27 cellular contexts compared by ENCODE assay signal in the genomic region with DNA sequence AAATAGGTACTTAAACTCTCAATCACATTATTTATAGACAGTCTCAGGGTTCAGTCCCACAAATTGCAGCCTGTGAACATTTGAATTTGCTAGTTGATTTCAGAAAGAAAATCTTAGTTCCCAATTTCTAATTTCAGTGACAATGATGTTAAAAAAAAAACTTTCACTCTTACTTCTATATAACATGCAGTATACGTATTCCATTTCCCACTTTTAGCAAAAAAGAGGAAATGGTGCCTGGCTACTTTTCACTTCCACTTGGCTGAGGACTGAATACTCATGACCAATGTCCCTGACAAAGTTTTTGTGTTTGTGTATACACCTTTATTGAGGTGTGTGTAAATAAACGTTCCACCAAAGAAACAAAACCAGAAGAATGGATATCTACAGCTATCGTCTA. TPM values are rescaled to one million over a fixed set of nuclear protein-coding genes. Genes with fewer than 3 reads are reported as not detected.
DNase-seq lines count a peak whose midpoint lies in the region; ATAC-seq and TF ChIP-seq lines count a peak whose summit lies in the region.
"Had no signal": no experiment of that assay in that cellular context is flagged by ENCODE, and none has a peak within 500 bp of the region (broad histone marks: within the 10 kb centered on the region; RNA-seq: fewer than 3 reads in every experiment).

No MANE protein-coding gene starts in this region.

- H3K27me3 ChIP-seq in left lung (no peaks in the 10 kb centered on the region), heart left ventricle (no peaks in the 10 kb centered on the region), right lobe of liver (no peaks in the 10 kb centered on the region)
- H3K27me3 ChIP-seq: BE2C, upper lobe of left lung had no signal

- H3K4me1 ChIP-seq in left lung (peaks cover 0 to 8% of the 10 kb centered on the region in 2 donors), heart left ventricle (peaks cover 0 to 44% (median 18%) of the 10 kb centered on the region in 12 donors), right lobe of liver (no peaks in the 10 kb centered on the region)
- H3K4me1 ChIP-seq: BE2C, prostate gland had no signal

- H3K4me3 ChIP-seq in left lung (no peak overlapping the region), heart left ventricle (no peak overlapping the region), right lobe of liver (no peak overlapping the region)
- H3K4me3 ChIP-seq: prostate gland, smooth muscle cell, upper lobe of left lung had no signal

- H3K27ac ChIP-seq in left lung, result peak overlapping the region in 1 of 2 donors; percentile 13
- H3K27ac ChIP-seq in heart left ventricle, result no peak overlapping the region
- H3K27ac ChIP-seq in right lobe of liver, result no peak overlapping the region
- H3K27ac ChIP-seq: 22Rv1, prostate gland, upper lobe of left lung had no signal

- peak; percentile 79 for DNase-seq in SIG-M5 treated with dmso at 0.1 percent for 504 hours (lab: John Stamatoyannopoulos, UW; ENCODE audit: unreplicated experiment)
- DNase-seq in SIG-M5 (lab: John Stamatoyannopoulos, UW), result no peak
- peak; percentile 93 for DNase-seq in NOMO-1 treated with DMSO at 0.1 percent for 48 hours (lab: John Stamatoyannopoulos, UW; ENCODE audit: unreplicated experiment)
- DNase-seq in left lung, result no peak
- no peak for DNase-seq in heart left ventricle
- DNase-seq in right lobe of liver, result no peak
- DNase-seq: activated naive CD4-positive, alpha-beta T cell treated with anti-CD3 and anti-CD28 coated beads, Interleukin-2, amount 50 U/mL, for 16 hours; BE2C; central memory CD4-positive, alpha-beta T cell; EL; foreskin melanocyte; GOT3; kidney glomerular epithelial cell; NCI-H1092 treated with DMSO at 0.1 percent for 48 hours; NCI-H2029; NCI-H226; NCI-H82; stimulated activated CD4-positive, alpha-beta T cell treated with anti-CD3 and anti-CD28 coated beads, Interleukin-4, amount 100 ng/mL, for 1 hour; upper lobe of left lung had no signal

- H3K9me3 ChIP-seq in left lung (no peaks in the 10 kb centered on the region), heart left ventricle (no peaks in the 10 kb centered on the region), right lobe of liver (no peaks in the 10 kb centered on the region)
- H3K9me3 ChIP-seq: BE2C, prostate gland, upper lobe of left lung had no signal

- 50 to 54% (median 52%) methylated on average over 3 of the region's 3 CpGs for WGBS in heart left ventricle, 4 donors
- WGBS in right lobe of liver (ENCODE audit: insufficient coverage, low coverage, low lambda C conversion rate, missing lambda C conversion rate), result 45% methylated on average over 3 of the region's 3 CpGs

- intact Hi-C loops in left lung (cut with DNase I), result no loop called here
- intact Hi-C loops in heart left ventricle (cut with DNase I), result no loop called here
- intact Hi-C loops in right lobe of liver (cut with DNase I), result no loop called here

- TF ChIP-seq CTCF in left lung (IDR thresholded peaks at IDR 0.05) (no peak), heart left ventricle (IDR thresholded peaks at IDR 0.05) (no peak), right lobe of liver (IDR thresholded peaks at IDR 0.05) (no peak)

- TF ChIP-seq POLR2A in heart left ventricle (IDR thresholded peaks at IDR 0.05) (no peak), right lobe of liver (IDR thresholded peaks at IDR 0.05) (no peak)

- ATAC-seq in left lung (peak; percentile 53), heart left ventricle (no peak), GM21360 (IDR thresholded peaks at IDR 0.05; ENCODE audit: unreplicated experiment) (no peak), HG03095 (IDR thresholded peaks at IDR 0.05; ENCODE audit: unreplicated experiment) (no peak), right lobe of liver (no peak)

- H3K36me3 ChIP-seq in left lung, result no peaks in the 10 kb centered on the region
- H3K36me3 ChIP-seq in heart left ventricle, result no peaks in the 10 kb centered on the region
- no peaks in the 10 kb centered on the region for H3K36me3 ChIP-seq in right lobe of liver
- H3K36me3 ChIP-seq: BE2C, prostate gland, upper lobe of left lung had no signal

RNA-seq across cellular contexts. Expression of gene XCR1, which starts 32.1 kb away (rescaled TPM):
- total RNA-seq in left lung (1 to 10 TPM in 1 of 2 donors, under 1 TPM in 1; 0.44 to 2.0 TPM), heart left ventricle (under 1 TPM in 4 of 9 donors, not detected in 5; 0.06 to 0.64 (median 0.23) TPM), right lobe of liver (under 1 TPM in 3 of 6 experiments, not detected in 3; 0.02 to 0.06 (median 0.04) TPM)
- under 1 TPM in 1 of 2 donors, not detected in 1; 0.03 TPM for polyA plus RNA-seq in heart left ventricle
- total RNA-seq: dermis microvascular lymphatic vessel endothelial cell, epithelial cell of proximal tubule, neural crest cell, prostate gland had no signal
- polyA plus RNA-seq: smooth muscle cell had no signal

Comparison
In these comparisons a context has a peak if more than half of its experiments do, and no peak if none do; other contexts are left out.
1. DNase-seq: peak in SIG-M5 treated with dmso at 0.1 percent for 504 hours (single experiment) and NOMO-1 treated with DMSO at 0.1 percent for 48 hours (single experiment); none in SIG-M5 (single experiment), left lung (0 of 2), heart left ventricle (0 of 5) and right lobe of liver (0 of 3).